8 cellular contexts compared by ENCODE assay signal in the genomic region with DNA sequence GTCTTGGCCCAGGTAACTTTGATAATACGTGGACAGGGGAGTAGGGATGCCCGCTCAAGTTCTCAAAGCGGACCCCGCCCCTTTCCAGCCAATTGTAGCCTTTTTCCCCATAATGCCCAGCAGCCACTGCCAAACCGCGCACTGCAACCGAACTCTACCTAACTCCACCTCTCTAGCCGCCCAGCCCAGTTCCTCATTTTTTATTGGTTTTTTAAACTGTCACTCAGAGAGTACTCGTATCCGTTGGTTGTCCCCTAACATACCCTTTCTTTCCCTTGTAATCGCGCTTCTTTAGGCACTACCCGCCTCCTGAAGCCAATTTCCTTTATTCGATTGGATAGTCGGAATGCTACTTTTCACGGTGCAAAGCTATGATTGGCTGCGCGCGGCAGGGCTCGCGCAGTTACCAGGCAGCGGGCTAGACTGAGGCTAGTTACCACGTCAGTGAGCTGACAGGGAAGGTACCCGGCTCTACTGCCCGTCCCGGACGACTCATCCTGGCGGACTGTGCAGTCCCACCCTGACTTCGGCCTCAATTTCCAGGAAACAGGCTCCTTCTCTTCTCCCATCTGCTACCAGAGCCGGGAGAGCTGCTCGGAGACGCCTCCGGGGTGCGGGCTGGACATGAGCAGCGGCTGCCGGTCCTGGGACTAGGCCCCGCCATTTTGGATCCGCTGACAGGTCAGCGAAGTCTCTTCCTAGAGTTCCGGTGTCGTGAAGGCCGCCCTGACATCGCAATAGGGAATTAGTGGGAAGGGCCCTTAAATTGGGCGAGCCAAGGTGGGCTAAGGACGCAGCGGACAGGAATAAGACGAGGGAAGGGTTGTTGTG. TPM values are rescaled to one million over a fixed set of nuclear protein-coding genes. Genes with fewer than 3 reads are reported as not detected.
DNase-seq lines count a peak whose midpoint lies in the region; ATAC-seq and TF ChIP-seq lines count a peak whose summit lies in the region.

Gene GBF1 (plus strand): TSS at position 432 of the 831 bp plus-strand sequence. CDS start 13,407 bp downstream, outside the sequence.

- H3K4me3 ChIP-seq in KMS-11 (IDR thresholded peaks at IDR 0.05; ENCODE audit: insufficient read depth, low read depth, low read length), result peak within 1 kb of the TSS; percentile 59
- peak within 1 kb of the TSS; percentile 67 to 87 (median 80) for H3K4me3 ChIP-seq in Peyer's patch
- H3K4me3 ChIP-seq in esophagus (ENCODE audit: low read depth in 1 of 2, low read length in 2 of 2), result peak within 1 kb of the TSS; percentile 89 to 91
- H3K4me3 ChIP-seq in mucosa of stomach (ENCODE audit: low read length), result peak within 1 kb of the TSS; percentile 81

- peak within 1 kb of the TSS; percentile 69 for H3K4me2 ChIP-seq in KMS-11

- peak; percentile 88 for ATAC-seq in GM21737 (IDR thresholded peaks at IDR 0.05; ENCODE audit: unreplicated experiment)

- peak within 1 kb of the TSS; percentile 62 for H2AFZ ChIP-seq in KMS-11 (ENCODE audit: low read depth)

- H3K4me1 ChIP-seq in KMS-11 (ENCODE audit: low read depth, poor library complexity, severe bottlenecking) (peaks cover 30% of the 10 kb centered on the region), Peyer's patch (peaks cover 4 to 67% (median 27%) of the 10 kb centered on the region in 4 donors), esophagus (ENCODE audit: control insufficient read depth in 2 of 2, insufficient read depth in 2 of 2, low read length in 1 of 2) (peaks cover 9 to 12% of the 10 kb centered on the region in 2 donors), mucosa of stomach (ENCODE audit: control insufficient read depth, insufficient read depth, low read length) (peaks cover 28% of the 10 kb centered on the region)

- peaks cover 49% of the 10 kb centered on the region for H3K79me2 ChIP-seq in KMS-11 (ENCODE audit: insufficient read depth, low read depth)

- H3K27ac ChIP-seq in KMS-11 (peak within 1 kb of the TSS; percentile 65), Peyer's patch (peak within 1 kb of the TSS; percentile 82 to 92 (median 88)), esophagus (ENCODE audit: low read depth in 2 of 2, low read length in 1 of 2) (peak within 1 kb of the TSS; percentile 91 to 93)

- peak; percentile 99 for DNase-seq in DMS53 treated with DMSO at 0.1 percent for 48 hours (lab: John Stamatoyannopoulos, UW; ENCODE audit: unreplicated experiment)
- DNase-seq in Peyer's patch, result peak; percentile 90 to 97 (median 93)
- DNase-seq in activated T-cell treated with anti-CD3 and anti-CD28 coated beads, Interleukin-2, amount 50 U/mL, for 48 hours, result peak; percentile 91 to 92
- peak; percentile 68 to 70 for DNase-seq in stimulated activated CD8-positive, alpha-beta memory T cell treated with anti-CD3 and anti-CD28 coated beads, Interleukin-7, amount 100 ng/mL, for 1 hour (ENCODE audit: low read depth in 2 of 2)

- TF ChIP-seq CTCF in KMS-11 (conservative IDR thresholded peaks at IDR 0.05; ENCODE audit: low read depth, low read length) (no peak), Peyer's patch (IDR thresholded peaks at IDR 0.05) (no peak)

- TF ChIP-seq POLR2A in Peyer's patch (IDR thresholded peaks at IDR 0.05), result peak; percentile 99

- H3K27me3 ChIP-seq in KMS-11 (ENCODE audit: insufficient read depth, low read depth) (no peaks in the 10 kb centered on the region), Peyer's patch (peaks cover 0 to under 1% of the 10 kb centered on the region in 2 donors), esophagus (ENCODE audit: control insufficient read depth in 1 of 2, insufficient read depth in 2 of 2, low read length in 2 of 2) (no peaks in the 10 kb centered on the region), mucosa of stomach (ENCODE audit: control insufficient read depth, insufficient read depth, low read length) (peaks cover 18% of the 10 kb centered on the region)

- no peaks in the 10 kb centered on the region for H3K36me3 ChIP-seq in KMS-11 (ENCODE audit: insufficient read depth)
- H3K36me3 ChIP-seq in Peyer's patch, result no peaks in the 10 kb centered on the region
- H3K36me3 ChIP-seq in esophagus (ENCODE audit: control insufficient read depth in 2 of 2, insufficient read depth in 2 of 2, low read length in 1 of 2), result no peaks in the 10 kb centered on the region
- no peaks in the 10 kb centered on the region for H3K36me3 ChIP-seq in mucosa of stomach (ENCODE audit: control insufficient read depth, insufficient read depth, low read length)

- H3K9ac ChIP-seq in KMS-11 (peak within 1 kb of the TSS; percentile 72), mucosa of stomach (ENCODE audit: low read length) (peak within 1 kb of the TSS; percentile 80)

- no peaks in the 10 kb centered on the region for H3K9me3 ChIP-seq in Peyer's patch
- no peaks in the 10 kb centered on the region for H3K9me3 ChIP-seq in esophagus (ENCODE audit: control insufficient read depth in 2 of 2, insufficient read depth in 1 of 2, low read depth in 1 of 2, low read length in 1 of 2)
- no peaks in the 10 kb centered on the region for H3K9me3 ChIP-seq in mucosa of stomach (ENCODE audit: control insufficient read depth, low read length)

- WGBS in esophagus, 2 donors, result 0% methylated on average over 47 of the region's 47 CpGs

- peaks cover 8% of the 10 kb centered on the region; the same call in 1 of the 2 replicates for H4K20me1 ChIP-seq in KMS-11 (ENCODE audit: insufficient read depth)

RNA-seq across cellular contexts. Expression of gene GBF1, which starts in this region (rescaled TPM):
- total RNA-seq in Peyer's patch, result 10 to 100 TPM; 73.4 to 98.5 (median 95.8) TPM
- 10 to 100 TPM; 11.4 to 11.7 TPM for polyA plus RNA-seq in esophagus

Comparison
In these comparisons a context has a peak if more than half of its experiments do, and no peak if none do; other contexts are left out.
1. Peak in every context shown above with its lines: DNase-seq, ATAC-seq, H3K4me3 ChIP-seq and H3K27ac ChIP-seq.